Comparison of ENCODE assay signal across 8 cellular contexts in genomic region chr16:57535680-57536305, GRCh38. TPM values are rescaled to one million over a fixed set of nuclear protein-coding genes. Genes with fewer than 3 reads are reported as not detected.
DNase-seq lines count a peak whose midpoint lies in the region; ATAC-seq and TF ChIP-seq lines count a peak whose summit lies in the region.

No MANE protein-coding gene starts in this region.

- H3K4me1 ChIP-seq in left lung = peaks cover 17 to 53% of the 10 kb centered on the region in 2 donors

- H3K4me3 ChIP-seq in coronary artery = peak overlapping the region; percentile 99
- peak overlapping the region; percentile 59 to 63 for H3K4me3 ChIP-seq in left lung

- peak; percentile 34 for ATAC-seq in GM18519 (IDR thresholded peaks at IDR 0.05; ENCODE audit: low FRiP score, unreplicated experiment)
- peak; percentile 47 for ATAC-seq in HG03097 (IDR thresholded peaks at IDR 0.05; ENCODE audit: low FRiP score, unreplicated experiment)
- peak; percentile 93 for ATAC-seq in left lung

- no peaks in the 10 kb centered on the region for H3K9me3 ChIP-seq in left lung

- TF ChIP-seq CTCF in coronary artery (IDR thresholded peaks at IDR 0.05) = no peak
- TF ChIP-seq CTCF in left lung (IDR thresholded peaks at IDR 0.05) = peak in 1 of 2 donors; percentile 32

- in situ Hi-C loops in ACHN (cut with HindIII; ENCODE audit: low pct_ligation_motif_present, low pct_unique_long_range_greater_than_20kb, low sequenced_read_pairs) = no loop called here

- peaks cover 0 to 71% of the 10 kb centered on the region in 2 donors for H3K27me3 ChIP-seq in left lung

- peak; percentile 91 for DNase-seq in ACHN
- DNase-seq in NCI-H446 treated with DMSO at 0.1 percent for 48 hours (lab: John Stamatoyannopoulos, UW) = peak; percentile 43
- DNase-seq in activated CD4-positive, alpha-beta T cell treated with anti-CD3 and anti-CD28 coated beads for 48 hours = peak; percentile 94
- DNase-seq in coronary artery (ENCODE audit: low spot score) = peak; percentile 95
- peak; percentile 93 to 94 for DNase-seq in left lung
- peak; percentile 92 for DNase-seq in stimulated activated CD4-positive, alpha-beta T cell treated with anti-CD3 and anti-CD28 coated beads, Interleukin-1b, Interleukin-23, amount 100 ng/mL, for 48 hours

- no peaks in the 10 kb centered on the region for H3K36me3 ChIP-seq in left lung

- H3K27ac ChIP-seq in coronary artery (peak overlapping the region; percentile 84 to 98), left lung (peak overlapping the region; percentile 84 to 86)

- intact Hi-C loops in left lung (cut with DNase I) = no loop called here

RNA-seq across cellular contexts. Expression of gene CCDC102A, which starts 0.6 kb away (rescaled TPM):
- 1 to 10 TPM; 5.2 to 9.3 TPM for total RNA-seq in left lung

RNA-seq across cellular contexts. Expression of gene ADGRG5, which starts 6.7 kb away (rescaled TPM):
- total RNA-seq in left lung = under 1 TPM; 0.92 to 0.99 TPM

RNA-seq across cellular contexts. Expression of gene DOK4, which starts 49.5 kb away (rescaled TPM):
- 100 to 1,000 TPM in 1 of 2 donors, 10 to 100 TPM in 1; 41.8 to 108 TPM for total RNA-seq in left lung

Comparison
In these comparisons a context has a peak if more than half of its experiments do, and no peak if none do; other contexts are left out.
1. Peak in every context shown above with its lines: DNase-seq, ATAC-seq, H3K4me3 ChIP-seq and H3K27ac ChIP-seq.
2. DNase-seq: peak in every context shown above with its lines; median percentile 95 in coronary artery; 94 in activated CD4-positive, alpha-beta T cell treated with anti-CD3 and anti-CD28 coated beads for 48 hours; 94 in left lung; 92 in stimulated activated CD4-positive, alpha-beta T cell treated with anti-CD3 and anti-CD28 coated beads, Interleukin-1b, Interleukin-23, amount 100 ng/mL, for 48 hours; 91 in ACHN; 43 in NCI-H446 treated with DMSO at 0.1 percent for 48 hours.
3. ATAC-seq: peak in every context shown above with its lines; median percentile 93 in left lung; 47 in HG03097; 34 in GM18519.